Comparison of ENCODE assay signal across 23 cellular contexts in the genomic region with DNA sequence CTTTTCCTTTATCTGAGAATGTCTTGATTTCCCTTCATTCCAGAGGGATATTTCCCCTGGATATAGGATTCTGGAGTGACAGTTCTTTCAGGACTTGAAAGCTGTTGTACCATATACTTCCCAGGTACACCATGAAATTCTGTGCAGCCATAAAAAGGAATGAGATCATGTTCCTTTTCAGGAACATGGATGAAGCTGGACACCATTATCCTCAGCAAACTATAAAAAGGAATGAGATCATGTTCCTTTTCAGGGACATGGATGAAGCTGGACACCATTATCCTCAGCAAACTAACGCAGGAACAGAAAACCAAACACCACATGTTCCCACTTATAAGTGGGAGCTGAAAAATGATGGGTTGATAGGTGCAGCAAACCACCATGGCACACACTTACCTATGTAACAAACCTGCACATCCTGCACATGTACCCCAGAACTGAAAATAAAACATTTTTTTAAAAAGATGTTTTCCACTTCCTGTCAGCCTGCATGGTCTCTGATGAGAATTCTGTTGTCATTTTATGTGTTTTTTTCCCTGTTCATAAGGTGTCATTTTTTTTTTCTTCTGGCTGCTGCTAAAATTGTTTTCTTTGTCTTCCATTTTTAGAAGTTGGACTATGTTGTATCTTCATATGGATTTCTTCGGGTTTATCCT.
DNase-seq lines count a peak whose midpoint lies in the region; ATAC-seq and TF ChIP-seq lines count a peak whose summit lies in the region.
"Had no signal": no experiment of that assay in that cellular context is flagged by ENCODE, and none has a peak within 500 bp of the region (broad histone marks: within the 10 kb centered on the region; RNA-seq: fewer than 3 reads in every experiment).

No MANE protein-coding gene starts in this region.

- H3K4me1 Mint-ChIP-seq in activated CD4-positive, alpha-beta memory T cell treated with anti-CD3 and anti-CD28 coated beads for 36 hours (ENCODE audit: low read depth): peaks cover 59% of the 10 kb centered on the region
- H3K4me1 Mint-ChIP-seq in central memory CD8-positive, alpha-beta T cell: peaks cover 59% of the 10 kb centered on the region
- H3K4me1 Mint-ChIP-seq: mesothelial cell of epicardium; neural crest cell; stimulated activated memory B cell treated with anti-CD40 and anti-IgM and Interleukin-4, amounts not matched to agents 10 μg/mL and 1 μg/mL and 100 μg/mL, for 72 hours had no signal

- H3K27me3 ChIP-seq in heart right ventricle (no peaks in the 10 kb centered on the region), right atrium auricular region (no peaks in the 10 kb centered on the region), right lobe of liver (no peaks in the 10 kb centered on the region)
- H3K27me3 ChIP-seq: SJSA1 had no signal

- H3K36me3 Mint-ChIP-seq in activated CD4-positive, alpha-beta memory T cell treated with anti-CD3 and anti-CD28 coated beads for 36 hours: no peaks in the 10 kb centered on the region
- no peaks in the 10 kb centered on the region for H3K36me3 Mint-ChIP-seq in central memory CD8-positive, alpha-beta T cell (ENCODE audit: insufficient read depth)
- H3K36me3 Mint-ChIP-seq: mesothelial cell of epicardium; stimulated activated memory B cell treated with anti-CD40 and anti-IgM and Interleukin-4, amounts not matched to agents 10 μg/mL and 1 μg/mL and 100 μg/mL, for 72 hours had no signal

- DNase-seq in heart right ventricle: no peak
- no peak for DNase-seq in right atrium auricular region (ENCODE audit: low spot score)
- DNase-seq in activated CD4-positive, alpha-beta memory T cell treated with anti-CD3 and anti-CD28 coated beads for 36 hours: no peak
- DNase-seq in central memory CD8-positive, alpha-beta T cell (ENCODE audit: low spot score in 2 of 2): no peak
- peak; percentile 28 for DNase-seq in superior temporal gyrus (ENCODE audit: extremely low spot score)
- no peak for DNase-seq in right lobe of liver
- DNase-seq: amygdala; DMS79 treated with DMSO at 0.1 percent for 48 hours; IMR-90; NCI-H1105 treated with DMSO at 0.1 percent for 48 hours; NCI-H2081 treated with DMSO at 0.1 percent for 48 hours; NCI-H510A treated with DMSO at 0.1 percent for 48 hours; NK-92 treated with Interleukin-12 subunit alpha and Interleukin-12 subunit beta, amount 100 ng/mL, for 24 hours had no signal

- no peak overlapping the region for H3K4me3 Mint-ChIP-seq in activated CD4-positive, alpha-beta memory T cell treated with anti-CD3 and anti-CD28 coated beads for 36 hours
- no peak overlapping the region for H3K4me3 Mint-ChIP-seq in central memory CD8-positive, alpha-beta T cell
- H3K4me3 Mint-ChIP-seq: dendritic cell treated with granulocyte-macrophage colony-stimulating factor and Interleukin-4, amounts not matched to agents 40 ng/mL and 50 ng/mL, for 4 days; mesothelial cell of epicardium; neural crest cell; stimulated activated memory B cell treated with anti-CD40 and anti-IgM and Interleukin-4, amounts not matched to agents 10 μg/mL and 1 μg/mL and 100 μg/mL, for 72 hours had no signal

- POLR2A ChIA-PET in activated CD4-positive, alpha-beta memory T cell treated with anti-CD3 and anti-CD28 coated beads for 36 hours (lab: Charles Lee): no interaction called here

- H3K4me3 ChIP-seq in heart right ventricle (no peak overlapping the region), right atrium auricular region (no peak overlapping the region), right lobe of liver (no peak overlapping the region)
- H3K4me3 ChIP-seq: SJSA1, smooth muscle cell had no signal

- ATAC-seq in heart right ventricle: peak in 7 of 8 donors; percentile 33 to 94 (median 71)
- ATAC-seq in central memory CD8-positive, alpha-beta T cell (replicated peaks; ENCODE audit: extremely low read depth, poor library complexity, severe bottlenecking): peak; percentile 54
- ATAC-seq in right lobe of liver: no peak
- ATAC-seq in HG03175 (IDR thresholded peaks at IDR 0.05; ENCODE audit: unreplicated experiment): no peak
- ATAC-seq: left lobe of liver; Panc1; stimulated activated memory B cell treated with anti-CD40 and anti-IgM and Interleukin-4, amounts not matched to agents 10 μg/mL and 1 μg/mL and 100 μg/mL, for 72 hours had no signal

- no peaks in the 10 kb centered on the region for H3K36me3 ChIP-seq in heart right ventricle
- H3K36me3 ChIP-seq in right atrium auricular region: no peaks in the 10 kb centered on the region
- H3K36me3 ChIP-seq in right lobe of liver: no peaks in the 10 kb centered on the region
- H3K36me3 ChIP-seq: SJSA1 had no signal

- CTCF ChIA-PET in activated CD4-positive, alpha-beta memory T cell treated with anti-CD3 and anti-CD28 coated beads for 36 hours (lab: Charles Lee): interaction anchor here (1.6 kb wide), 1 partner anchor 276 kb away, joined by 5 read pairs; no protein-coding TSS in a partner anchor

- peaks cover 0 to 3% (median 0%) of the 10 kb centered on the region in 11 donors for H3K9me3 ChIP-seq in heart right ventricle
- no peaks in the 10 kb centered on the region for H3K9me3 ChIP-seq in right atrium auricular region
- no peaks in the 10 kb centered on the region for H3K9me3 ChIP-seq in right lobe of liver
- H3K9me3 ChIP-seq: SJSA1 had no signal

- intact Hi-C loops in heart right ventricle (cut with DNase I) (no loop called here), right lobe of liver (cut with DNase I) (loop anchor here in 1 of 2 donors (10.0 kb wide), 1 partner anchor 145 kb away; no protein-coding TSS in a partner anchor)
- intact Hi-C loops in activated CD4-positive, alpha-beta memory T cell treated with anti-CD3 and anti-CD28 coated beads for 36 hours (cut with micrococcal nuclease): loop anchor here (5.0 kb wide), 3 partner anchors 43 to 278 kb away; no protein-coding TSS in a partner anchor

- H3K9me3 Mint-ChIP-seq in activated CD4-positive, alpha-beta memory T cell treated with anti-CD3 and anti-CD28 coated beads for 36 hours: peaks cover 5% of the 10 kb centered on the region
- no peaks in the 10 kb centered on the region for H3K9me3 Mint-ChIP-seq in central memory CD8-positive, alpha-beta T cell
- H3K9me3 Mint-ChIP-seq: dendritic cell treated with granulocyte-macrophage colony-stimulating factor and Interleukin-4, amounts not matched to agents 40 ng/mL and 50 ng/mL, for 4 days; mesothelial cell of epicardium; stimulated activated memory B cell treated with anti-CD40 and anti-IgM and Interleukin-4, amounts not matched to agents 10 μg/mL and 1 μg/mL and 100 μg/mL, for 72 hours had no signal

- H3K27ac ChIP-seq in heart right ventricle (peak overlapping the region in 3 of 10 donors; percentile 3 to 54 (median 42)), right atrium auricular region (no peak overlapping the region), right lobe of liver (no peak overlapping the region)
- H3K27ac ChIP-seq: SJSA1 had no signal

- TF ChIP-seq CTCF in heart right ventricle (IDR thresholded peaks at IDR 0.05) (no peak), right atrium auricular region (IDR thresholded peaks at IDR 0.05) (no peak), right lobe of liver (IDR thresholded peaks at IDR 0.05) (no peak)

- 46 to 56% methylated on average over 2 of the region's 2 CpGs for WGBS in heart right ventricle, 2 donors
- 90% methylated on average over 2 of the region's 2 CpGs for WGBS in right lobe of liver (ENCODE audit: insufficient coverage, low coverage, low lambda C conversion rate, missing lambda C conversion rate)

- H3K27me3 Mint-ChIP-seq in activated CD4-positive, alpha-beta memory T cell treated with anti-CD3 and anti-CD28 coated beads for 36 hours: no peaks in the 10 kb centered on the region
- no peaks in the 10 kb centered on the region for H3K27me3 Mint-ChIP-seq in central memory CD8-positive, alpha-beta T cell
- H3K27me3 Mint-ChIP-seq: dendritic cell treated with granulocyte-macrophage colony-stimulating factor and Interleukin-4, amounts not matched to agents 40 ng/mL and 50 ng/mL, for 4 days had no signal

- peak overlapping the region; percentile 7 for H3K27ac Mint-ChIP-seq in activated CD4-positive, alpha-beta memory T cell treated with anti-CD3 and anti-CD28 coated beads for 36 hours
- peak overlapping the region; percentile 68 for H3K27ac Mint-ChIP-seq in central memory CD8-positive, alpha-beta T cell (ENCODE audit: low read depth)
- H3K27ac Mint-ChIP-seq: dendritic cell treated with granulocyte-macrophage colony-stimulating factor and Interleukin-4, amounts not matched to agents 40 ng/mL and 50 ng/mL, for 4 days; mesothelial cell of epicardium; progenitor cell of endocrine pancreas; stimulated activated memory B cell treated with anti-CD40 and anti-IgM and Interleukin-4, amounts not matched to agents 10 μg/mL and 1 μg/mL and 100 μg/mL, for 72 hours had no signal

- H3K4me1 ChIP-seq in heart right ventricle: peaks cover 0 to 9% (median 0%) of the 10 kb centered on the region in 9 donors
- no peaks in the 10 kb centered on the region for H3K4me1 ChIP-seq in right atrium auricular region
- H3K4me1 ChIP-seq in right lobe of liver: no peaks in the 10 kb centered on the region
- H3K4me1 ChIP-seq: SJSA1 had no signal

- TF ChIP-seq POLR2A in right lobe of liver (IDR thresholded peaks at IDR 0.05): no peak

Comparison
In these comparisons a context has a peak if more than half of its experiments do, and no peak if none do; other contexts are left out.
1. ATAC-seq: peak in heart right ventricle (7 of 8) and central memory CD8-positive, alpha-beta T cell (single experiment); none in right lobe of liver (0 of 4) and HG03175 (single experiment).